ENCODE assay signal across 1 cellular context in genomic region chr11:8684600-8685290, GRCh38.
TF ChIP-seq lines count a peak whose summit lies in the region.

No MANE protein-coding gene starts in this region.

TF ChIP-seq in HCT116, 20 proteins besides CTCF, POLR2A, EP300 and RAD21 (continued from another document):
- TF ChIP-seq, protein P1, sequence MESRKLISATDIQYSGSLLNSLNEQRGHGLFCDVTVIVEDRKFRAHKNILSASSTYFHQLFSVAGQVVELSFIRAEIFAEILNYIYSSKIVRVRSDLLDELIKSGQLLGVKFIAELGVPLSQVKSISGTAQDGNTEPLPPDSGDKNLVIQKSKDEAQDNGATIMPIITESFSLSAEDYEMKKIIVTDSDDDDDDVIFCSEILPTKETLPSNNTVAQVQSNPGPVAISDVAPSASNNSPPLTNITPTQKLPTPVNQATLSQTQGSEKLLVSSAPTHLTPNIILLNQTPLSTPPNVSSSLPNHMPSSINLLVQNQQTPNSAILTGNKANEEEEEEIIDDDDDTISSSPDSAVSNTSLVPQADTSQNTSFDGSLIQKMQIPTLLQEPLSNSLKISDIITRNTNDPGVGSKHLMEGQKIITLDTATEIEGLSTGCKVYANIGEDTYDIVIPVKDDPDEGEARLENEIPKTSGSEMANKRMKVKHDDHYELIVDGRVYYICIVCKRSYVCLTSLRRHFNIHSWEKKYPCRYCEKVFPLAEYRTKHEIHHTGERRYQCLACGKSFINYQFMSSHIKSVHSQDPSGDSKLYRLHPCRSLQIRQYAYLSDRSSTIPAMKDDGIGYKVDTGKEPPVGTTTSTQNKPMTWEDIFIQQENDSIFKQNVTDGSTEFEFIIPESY (IDR thresholded peaks at IDR 0.05; ENCODE audit: extremely low read depth, insufficient replicate concordance, low read length): no peak
- TF ChIP-seq POLR2AphosphoS5 (IDR thresholded peaks at IDR 0.05; ENCODE audit: low read depth, low read length): no peak
TF ChIP-seq in HCT116: peak in this region for 0.
